1 cellular context compared by ENCODE assay signal in genomic region chr1:232705815-232706575, GRCh38.
TF ChIP-seq lines count a peak whose summit lies in the region.

No MANE protein-coding gene starts in this region.

TF ChIP-seq in HepG2, 621 proteins besides CTCF, POLR2A, EP300 and RAD21 (continued from another document):
- TF ChIP-seq SKIL (CRISPR knock-in tag; IDR thresholded peaks at IDR 0.05; ENCODE audit: borderline replicate concordance) (no peak), ZNF773 (CRISPR knock-in tag; IDR thresholded peaks at IDR 0.05; ENCODE audit: borderline replicate concordance) (no peak), ZNF597 (CRISPR knock-in tag; IDR thresholded peaks at IDR 0.05) (no peak), ZMAT3 (CRISPR knock-in tag; conservative IDR thresholded peaks at IDR 0.05) (no peak), ZNF260 (CRISPR knock-in tag; IDR thresholded peaks at IDR 0.05; ENCODE audit: borderline replicate concordance, low read depth) (no peak), SOX5 (CRISPR knock-in tag; IDR thresholded peaks at IDR 0.05; ENCODE audit: borderline replicate concordance) (no peak)
- TF ChIP-seq, protein P1, sequence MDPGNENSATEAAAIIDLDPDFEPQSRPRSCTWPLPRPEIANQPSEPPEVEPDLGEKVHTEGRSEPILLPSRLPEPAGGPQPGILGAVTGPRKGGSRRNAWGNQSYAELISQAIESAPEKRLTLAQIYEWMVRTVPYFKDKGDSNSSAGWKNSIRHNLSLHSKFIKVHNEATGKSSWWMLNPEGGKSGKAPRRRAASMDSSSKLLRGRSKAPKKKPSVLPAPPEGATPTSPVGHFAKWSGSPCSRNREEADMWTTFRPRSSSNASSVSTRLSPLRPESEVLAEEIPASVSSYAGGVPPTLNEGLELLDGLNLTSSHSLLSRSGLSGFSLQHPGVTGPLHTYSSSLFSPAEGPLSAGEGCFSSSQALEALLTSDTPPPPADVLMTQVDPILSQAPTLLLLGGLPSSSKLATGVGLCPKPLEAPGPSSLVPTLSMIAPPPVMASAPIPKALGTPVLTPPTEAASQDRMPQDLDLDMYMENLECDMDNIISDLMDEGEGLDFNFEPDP (CRISPR knock-in tag; conservative IDR thresholded peaks at IDR 0.05) = no peak
- TF ChIP-seq, protein P2, sequence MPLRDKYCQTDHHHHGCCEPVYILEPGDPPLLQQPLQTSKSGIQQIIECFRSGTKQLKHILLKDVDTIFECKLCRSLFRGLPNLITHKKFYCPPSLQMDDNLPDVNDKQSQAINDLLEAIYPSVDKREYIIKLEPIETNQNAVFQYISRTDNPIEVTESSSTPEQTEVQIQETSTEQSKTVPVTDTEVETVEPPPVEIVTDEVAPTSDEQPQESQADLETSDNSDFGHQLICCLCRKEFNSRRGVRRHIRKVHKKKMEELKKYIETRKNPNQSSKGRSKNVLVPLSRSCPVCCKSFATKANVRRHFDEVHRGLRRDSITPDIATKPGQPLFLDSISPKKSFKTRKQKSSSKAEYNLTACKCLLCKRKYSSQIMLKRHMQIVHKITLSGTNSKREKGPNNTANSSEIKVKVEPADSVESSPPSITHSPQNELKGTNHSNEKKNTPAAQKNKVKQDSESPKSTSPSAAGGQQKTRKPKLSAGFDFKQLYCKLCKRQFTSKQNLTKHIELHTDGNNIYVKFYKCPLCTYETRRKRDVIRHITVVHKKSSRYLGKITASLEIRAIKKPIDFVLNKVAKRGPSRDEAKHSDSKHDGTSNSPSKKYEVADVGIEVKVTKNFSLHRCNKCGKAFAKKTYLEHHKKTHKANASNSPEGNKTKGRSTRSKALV (CRISPR knock-in tag; IDR thresholded peaks at IDR 0.05) = no peak
